In genomic region chr13:28859069-28859468, GRCh38 we compare ENCODE assay signal across 37 cellular contexts. TPM values are rescaled to one million over a fixed set of nuclear protein-coding genes. Genes with fewer than 3 reads are reported as not detected.
"Had no signal": no experiment of that assay in that cellular context is flagged by ENCODE, and none has a peak within 500 bp of the region (broad histone marks: within the 10 kb centered on the region; RNA-seq: fewer than 3 reads in every experiment).

No MANE protein-coding gene starts in this region.

- H3K9me3 ChIP-seq: MG63 had no signal

- H3K27ac ChIP-seq: KMS-11 had no signal

- H3K36me3 ChIP-seq: MG63 had no signal

- DNase-seq: Kasumi-1, KG1, MG63, MM.1S, MV-4-11, NCI-H1048, NCI-H1092, NCI-H1092 treated with DMSO at 0.1 percent for 48 hours, NCI-H1105, NCI-H1105 treated with DMSO at 0.1 percent for 48 hours, NCI-H1417, NCI-H1417 treated with DMSO at 0.1 percent for 48 hours, NCI-H1436, NCI-H1436 treated with DMSO at 0.1 percent for 48 hours, NCI-H146, NCI-H1694, NCI-H1694 treated with DMSO at 0.1 percent for 48 hours, NCI-H187, NCI-H187 treated with DMSO at 0.1 percent for 48 hours, NCI-H1930, NCI-H2029, NCI-H2029 treated with DMSO at 0.1 percent for 48 hours, NCI-H2081, NCI-H2107, NCI-H2171, NCI-H2171 treated with DMSO at 0.1 percent for 48 hours, NCI-H2227 treated with DMSO at 0.1 percent for 48 hours, NCI-H226, NCI-H345, NCI-H446, NCI-H446 treated with DMSO at 0.1 percent for 48 hours, NCI-H510A, NCI-H510A treated with DMSO at 0.1 percent for 48 hours had no signal

- H3K9ac ChIP-seq: KMS-11 had no signal

- H3K4me3 ChIP-seq: MG63 had no signal

- H3K4me2 ChIP-seq: KMS-11 had no signal

RNA-seq across cellular contexts. Expression of gene MTUS2, which starts 38.9 kb away (rescaled TPM):
- total RNA-seq: LHCN-M2, MCF 10A, NCI-H460 had no signal
